8 cellular contexts compared by ENCODE assay signal in the genomic region with DNA sequence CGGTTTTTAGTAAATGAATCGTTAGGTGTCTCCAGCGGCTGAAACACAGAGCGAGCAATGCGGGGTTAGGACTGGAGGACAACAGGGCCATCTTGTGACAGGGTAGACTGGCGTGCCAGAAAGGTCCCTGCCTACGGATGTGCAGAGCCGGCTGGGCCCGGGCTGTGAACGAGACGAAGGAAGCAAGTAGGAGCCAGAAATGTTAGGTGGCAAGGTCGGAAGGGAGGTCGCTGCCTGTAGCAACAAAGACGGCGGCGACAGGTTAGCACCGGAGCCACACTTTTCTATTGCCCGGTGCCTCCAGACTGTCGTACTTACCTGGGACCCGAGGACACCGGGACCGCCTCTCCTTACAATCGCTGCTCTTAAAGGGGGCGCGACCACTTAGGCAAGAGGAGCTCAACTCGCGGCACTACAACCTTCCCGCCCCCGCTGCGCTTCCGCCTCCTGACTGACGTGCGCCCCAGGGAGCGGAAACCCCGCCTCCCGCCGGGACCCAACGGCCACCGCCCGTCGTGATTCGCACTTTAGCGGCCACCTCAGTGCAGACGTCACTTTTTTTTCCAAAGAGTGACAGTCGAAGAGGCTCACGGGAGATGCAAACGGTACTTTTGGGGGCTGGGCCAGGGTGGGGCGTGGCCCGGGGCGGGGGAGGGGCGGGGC. TPM values are rescaled to one million over a fixed set of nuclear protein-coding genes. Genes with fewer than 3 reads are reported as not detected.
A peak's percentile ranks its signal among the peaks of the same experiment; 100 is the strongest.
DNase-seq lines count a peak whose midpoint lies in the region; ATAC-seq and TF ChIP-seq lines count a peak whose summit lies in the region.

Gene INIP (minus strand): TSS at position 449 of the 663 bp plus-strand sequence. CDS start 1,632 bp downstream, outside the sequence.

- H3K36me3 Mint-ChIP-seq in T-helper 1 cell treated with Interleukin-12 subunit alpha and Interleukin-12 subunit beta and Interleukin-4 antibody, amounts not matched to agents 30 μg/mL and 1 μg/mL, for 36 hours (ENCODE audit: low read depth), result peaks cover 4% of the 10 kb centered on the region

- peak; percentile 76 for TF ChIP-seq POLR2A in GM15510 (IDR thresholded peaks at IDR 0.05; ENCODE audit: borderline replicate concordance, extremely low read depth, insufficient read length)
- TF ChIP-seq POLR2A in vagina (IDR thresholded peaks at IDR 0.05), result peak in 1 of 2 donors; percentile 65

- ATAC-seq in HG02885 (IDR thresholded peaks at IDR 0.05; ENCODE audit: poor library complexity, unreplicated experiment) (peak; percentile 94), right cardiac atrium (peak; percentile 99)

- peak within 1 kb of the TSS; percentile 94 for H3K27ac Mint-ChIP-seq in T-helper 1 cell treated with Interleukin-12 subunit alpha and Interleukin-12 subunit beta and Interleukin-4 antibody, amounts not matched to agents 30 μg/mL and 1 μg/mL, for 36 hours

- H3K4me1 ChIP-seq in right cardiac atrium (ENCODE audit: control insufficient read depth, insufficient read depth, low read length) (no peaks in the 10 kb centered on the region), vagina (peaks cover 22% of the 10 kb centered on the region)

- H3K4me3 ChIP-seq in right cardiac atrium (ENCODE audit: low read length), result peak within 1 kb of the TSS; percentile 73
- peak within 1 kb of the TSS; percentile 72 to 88 for H3K4me3 ChIP-seq in vagina

- H3K9me3 Mint-ChIP-seq in T-helper 1 cell treated with Interleukin-12 subunit alpha and Interleukin-12 subunit beta and Interleukin-4 antibody, amounts not matched to agents 30 μg/mL and 1 μg/mL, for 36 hours, result no peaks in the 10 kb centered on the region

- under 1% methylated on average over 51 of the region's 51 CpGs for WGBS in right cardiac atrium

- peaks cover 23% of the 10 kb centered on the region for H3K4me1 Mint-ChIP-seq in T-helper 1 cell treated with Interleukin-12 subunit alpha and Interleukin-12 subunit beta and Interleukin-4 antibody, amounts not matched to agents 30 μg/mL and 1 μg/mL, for 36 hours (ENCODE audit: low read depth)

- H3K9me3 ChIP-seq in right cardiac atrium (ENCODE audit: control insufficient read depth, low read length) (no peaks in the 10 kb centered on the region), vagina (no peaks in the 10 kb centered on the region)

- peak within 1 kb of the TSS; percentile 92 for H3K27ac ChIP-seq in angular gyrus (ENCODE audit: low read depth, low read length)
- peak within 1 kb of the TSS; percentile 87 for H3K27ac ChIP-seq in right cardiac atrium (ENCODE audit: low read length)
- peak within 1 kb of the TSS; percentile 91 for H3K27ac ChIP-seq in vagina

- peaks cover 0 to 4% of the 10 kb centered on the region in 2 donors for H3K36me3 ChIP-seq in vagina

- H3K27me3 ChIP-seq in right cardiac atrium (ENCODE audit: control insufficient read depth, insufficient read depth), result no peaks in the 10 kb centered on the region
- H3K27me3 ChIP-seq in vagina, result no peaks in the 10 kb centered on the region

- H3K27me3 Mint-ChIP-seq in T-helper 1 cell treated with Interleukin-12 subunit alpha and Interleukin-12 subunit beta and Interleukin-4 antibody, amounts not matched to agents 30 μg/mL and 1 μg/mL, for 36 hours (ENCODE audit: low read depth), result no peaks in the 10 kb centered on the region

- intact Hi-C loops in right cardiac atrium (cut with DNase I), result loop anchor here in 1 of 4 donors (5.0 kb wide), 1 partner anchor 35 kb away; the partner anchor contains the start of gene SNX30
- intact Hi-C loops in vagina (cut with DNase I), result no loop called here

- TF ChIP-seq CTCF in vagina (IDR thresholded peaks at IDR 0.05), result no peak

- peak within 1 kb of the TSS; percentile 91 for H3K4me3 Mint-ChIP-seq in T-helper 1 cell treated with Interleukin-12 subunit alpha and Interleukin-12 subunit beta and Interleukin-4 antibody, amounts not matched to agents 30 μg/mL and 1 μg/mL, for 36 hours

- DNase-seq in NCI-H1694 (lab: John Stamatoyannopoulos, UW) (peak; percentile 90), right cardiac atrium (peak; percentile 97 to 98 (median 98)), putamen (ENCODE audit: low spot score) (peak; percentile 97), vagina (ENCODE audit: extremely low spot score in 2 of 2) (peak in 1 of 2 donors; percentile 96)

RNA-seq across cellular contexts. Expression of gene INIP, which starts in this region (rescaled TPM):
- 10 to 100 TPM; 11.5 to 19.2 (median 15.9) TPM for total RNA-seq in right cardiac atrium
- polyA plus RNA-seq in right cardiac atrium, result 11.1 TPM
- 19.9 TPM for total RNA-seq in vagina
